In the genomic region with DNA sequence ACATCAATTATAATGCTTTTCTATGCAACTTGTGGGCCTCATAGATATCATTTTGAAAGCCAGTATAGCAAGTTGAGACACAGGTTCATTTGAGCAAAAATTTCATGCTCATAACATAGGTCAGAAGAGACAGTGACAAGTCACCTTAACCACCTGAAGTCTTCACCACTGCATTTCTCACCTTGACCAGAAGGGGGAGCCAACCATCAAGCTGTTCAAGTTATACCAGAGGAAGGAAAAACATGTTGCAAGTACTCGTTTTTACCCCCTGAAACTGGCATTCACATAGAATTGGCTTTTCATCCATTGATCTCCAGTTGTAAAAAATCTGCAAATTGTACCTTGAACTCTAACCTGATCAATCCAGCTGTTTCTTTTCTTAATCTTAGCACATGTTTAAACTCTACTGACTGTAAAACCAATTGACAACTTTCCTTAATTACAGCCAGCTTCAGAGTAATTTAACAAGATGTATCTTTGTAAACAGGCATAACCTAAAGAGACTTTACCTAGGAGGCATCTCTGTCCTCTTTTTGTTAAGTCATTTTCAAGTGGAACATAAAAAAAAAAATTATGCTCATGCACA, we compare ENCODE assay signal across 9 cellular contexts. TPM values are rescaled to one million over a fixed set of nuclear protein-coding genes. Genes with fewer than 3 reads are reported as not detected.
A peak's percentile ranks its signal among the peaks of the same experiment; 100 is the strongest.
DNase-seq lines count a peak whose midpoint lies in the region; ATAC-seq and TF ChIP-seq lines count a peak whose summit lies in the region.
"Had no signal": no experiment of that assay in that cellular context is flagged by ENCODE, and none has a peak within 500 bp of the region (broad histone marks: within the 10 kb centered on the region; RNA-seq: fewer than 3 reads in every experiment).

No MANE protein-coding gene starts in this region.

- DNase-seq in C1 segment of cervical spinal cord (lab: John Stamatoyannopoulos, UW) (peak in 10 of 14 donors; percentile 1 to 54 (median 18)), NOMO-1 treated with dmso at 0.1 percent for 144 hours (lab: John Stamatoyannopoulos, UW; ENCODE audit: unreplicated experiment) (peak; percentile 30), nephron progenitor cell (peak; percentile 81)
- DNase-seq in activated CD8-positive, alpha-beta memory T cell treated with anti-CD3 and anti-CD28 coated beads, Interleukin-2, amount 50 U/mL, for 24 hours (ENCODE audit: extremely low read depth) = peak; percentile 67
- peak; percentile 75 to 81 for DNase-seq in stimulated activated naive CD8-positive, alpha-beta T cell treated with anti-CD3 and anti-CD28 coated beads, Interleukin-15, amount 100 ng/mL, for 72 hours

- H3K27ac Mint-ChIP-seq in nephron progenitor cell = no peak overlapping the region
- H3K27ac Mint-ChIP-seq in stimulated activated naive CD8-positive, alpha-beta T cell treated with anti-CD3 and anti-CD28 coated beads, Interleukin-15, amount 100 ng/mL, for 72 hours = no peak overlapping the region

- H3K36me3 Mint-ChIP-seq in nephron progenitor cell (ENCODE audit: low read depth) = no peaks in the 10 kb centered on the region

- peaks cover 36% of the 10 kb centered on the region for H3K4me1 Mint-ChIP-seq in nephron progenitor cell
- H3K4me1 Mint-ChIP-seq in stimulated activated naive CD8-positive, alpha-beta T cell treated with anti-CD3 and anti-CD28 coated beads, Interleukin-15, amount 100 ng/mL, for 72 hours = peaks cover 5% of the 10 kb centered on the region

- peaks cover 11% of the 10 kb centered on the region for H3K27me3 Mint-ChIP-seq in nephron progenitor cell (ENCODE audit: low read depth, poor library complexity)
- H3K27me3 Mint-ChIP-seq in stimulated activated naive CD8-positive, alpha-beta T cell treated with anti-CD3 and anti-CD28 coated beads, Interleukin-15, amount 100 ng/mL, for 72 hours = no peaks in the 10 kb centered on the region

- ATAC-seq in GM19043 (IDR thresholded peaks at IDR 0.05; ENCODE audit: low read depth, unreplicated experiment) = peak; percentile 72
- peak; percentile 73 for ATAC-seq in HG03521 (IDR thresholded peaks at IDR 0.05; ENCODE audit: unreplicated experiment)
- peak; percentile 69 for ATAC-seq in esophagus mucosa
- peak; percentile 85 for ATAC-seq in stimulated activated naive CD8-positive, alpha-beta T cell treated with anti-CD3 and anti-CD28 coated beads, Interleukin-15, amount 100 ng/mL, for 72 hours

- peak; percentile 93 for TF ChIP-seq CTCF in nephron progenitor cell (IDR thresholded peaks at IDR 0.05)

- no peak overlapping the region for H3K4me3 Mint-ChIP-seq in nephron progenitor cell
- no peak overlapping the region for H3K4me3 Mint-ChIP-seq in stimulated activated naive CD8-positive, alpha-beta T cell treated with anti-CD3 and anti-CD28 coated beads, Interleukin-15, amount 100 ng/mL, for 72 hours

- H3K9me3 Mint-ChIP-seq in nephron progenitor cell = no peaks in the 10 kb centered on the region
- H3K9me3 Mint-ChIP-seq in stimulated activated naive CD8-positive, alpha-beta T cell treated with anti-CD3 and anti-CD28 coated beads, Interleukin-15, amount 100 ng/mL, for 72 hours = no peaks in the 10 kb centered on the region

RNA-seq across cellular contexts. Expression of gene LMOD3, which starts 1.4 kb away (rescaled TPM):
- not detected for total RNA-seq in esophagus mucosa
- total RNA-seq: activated CD8-positive, alpha-beta memory T cell treated with anti-CD3 and anti-CD28 coated beads for 36 hours had no signal

RNA-seq across cellular contexts. Expression of gene ARL6IP5, which starts 36.2 kb away (rescaled TPM):
- total RNA-seq in esophagus mucosa = 36.4 TPM

RNA-seq across cellular contexts. Expression of gene UBA3, which starts 40.8 kb away (rescaled TPM):
- total RNA-seq in esophagus mucosa = 47.8 TPM

Comparison
In these comparisons a context has a peak if more than half of its experiments do, and no peak if none do; other contexts are left out.
1. Peak in every context shown above with its lines: DNase-seq and ATAC-seq.
2. DNase-seq: peak in every context shown above with its lines; median percentile 81 in nephron progenitor cell; 78 in stimulated activated naive CD8-positive, alpha-beta T cell treated with anti-CD3 and anti-CD28 coated beads, Interleukin-15, amount 100 ng/mL, for 72 hours; 67 in activated CD8-positive, alpha-beta memory T cell treated with anti-CD3 and anti-CD28 coated beads, Interleukin-2, amount 50 U/mL, for 24 hours; 30 in NOMO-1 treated with dmso at 0.1 percent for 144 hours; 18 in C1 segment of cervical spinal cord.